ENCODE assay signal across 10 cellular contexts in genomic region chr20:32325706-32326506, GRCh38. TPM values are rescaled to one million over a fixed set of nuclear protein-coding genes. Genes with fewer than 3 reads are reported as not detected.
A peak's percentile ranks its signal among the peaks of the same experiment; 100 is the strongest.
DNase-seq lines count a peak whose midpoint lies in the region; ATAC-seq and TF ChIP-seq lines count a peak whose summit lies in the region.
"Had no signal": no experiment of that assay in that cellular context is flagged by ENCODE, and none has a peak within 500 bp of the region (broad histone marks: within the 10 kb centered on the region; RNA-seq: fewer than 3 reads in every experiment).

No MANE protein-coding gene starts in this region.

- no peak for TF ChIP-seq RAD21 in liver (IDR thresholded peaks at IDR 0.05)

- peak; percentile 92 for DNase-seq in Caki2 (ENCODE audit: low read depth)
- peak; percentile 15 for DNase-seq in MV-4-11 (lab: John Stamatoyannopoulos, UW)
- DNase-seq in adipocyte (ENCODE audit: low read depth): peak; percentile 61
- no peak for DNase-seq in pons (ENCODE audit: low spot score)
- DNase-seq in activated T-cell treated with anti-CD3 and anti-CD28 coated beads, Interleukin-2, amount 50 U/mL, for 4 hours: no peak
- no peak for DNase-seq in activated CD4-positive, alpha-beta T cell treated with anti-CD3 and anti-CD28 coated beads, Interleukin-2, amount 50 U/mL, for 1 hour
- DNase-seq: immature natural killer cell, NCI-H524 treated with DMSO at 0.1 percent for 48 hours had no signal

- H3K9ac ChIP-seq in adipocyte (ENCODE audit: low read length): no peak overlapping the region
- no peak overlapping the region for H3K9ac ChIP-seq in liver (ENCODE audit: low read depth in 1 of 2, low read length in 2 of 2)

- no peak for TF ChIP-seq CTCF in liver (IDR thresholded peaks at IDR 0.05; ENCODE audit: low read depth, low read length, missing input control)

- peaks cover 31% of the 10 kb centered on the region for H3K36me3 Mint-ChIP-seq in activated T-cell treated with anti-CD3 and anti-CD28 coated beads, Interleukin-2, amount 50 U/mL, for 4 hours (ENCODE audit: insufficient read depth)

- 55% methylated on average over 6 of the region's 6 CpGs for WGBS in liver

- no peaks in the 10 kb centered on the region for H3K27me3 Mint-ChIP-seq in activated T-cell treated with anti-CD3 and anti-CD28 coated beads, Interleukin-2, amount 50 U/mL, for 4 hours (ENCODE audit: low read depth)

- H3K27me3 ChIP-seq in adipocyte (replicated peaks; ENCODE audit: control insufficient read depth, insufficient read depth, low read length) (no peaks in the 10 kb centered on the region), liver (ENCODE audit: control insufficient read depth in 4 of 4, insufficient read depth in 4 of 4, low read length in 3 of 4) (no peaks in the 10 kb centered on the region)

- peaks cover 24% of the 10 kb centered on the region for H3K36me3 ChIP-seq in adipocyte (ENCODE audit: control insufficient read depth, insufficient read depth, low read length, severe bottlenecking)
- peaks cover 0 to 4% (median 3%) of the 10 kb centered on the region in 4 donors for H3K36me3 ChIP-seq in liver (ENCODE audit: control insufficient read depth in 4 of 4, insufficient read depth in 3 of 4, low read depth in 1 of 4, low read length in 3 of 4)

- no peaks in the 10 kb centered on the region for H3K4me1 ChIP-seq in adipocyte (ENCODE audit: control insufficient read depth, insufficient read depth, low read length)
- peaks cover 0 to 11% (median 3%) of the 10 kb centered on the region in 4 donors for H3K4me1 ChIP-seq in liver (ENCODE audit: control insufficient read depth in 4 of 4, insufficient read depth in 4 of 4, low read length in 3 of 4)

- peak overlapping the region in 1 of 2 donors; percentile 69 for H3K27ac ChIP-seq in liver (ENCODE audit: low read depth in 1 of 2, low read length in 2 of 2)

- in situ Hi-C loops in Caki2 (cut with HindIII; ENCODE audit: low pct_unique_long_range_greater_than_20kb, low sequenced_read_pairs): no loop called here

- H3K4me1 Mint-ChIP-seq in activated T-cell treated with anti-CD3 and anti-CD28 coated beads, Interleukin-2, amount 50 U/mL, for 4 hours (ENCODE audit: low read depth): peaks cover 6% of the 10 kb centered on the region
- H3K4me1 Mint-ChIP-seq: immature natural killer cell had no signal

- H3K4me3 ChIP-seq in adipocyte (ENCODE audit: low read length): no peak overlapping the region
- H3K4me3 ChIP-seq in liver (ENCODE audit: low read depth in 1 of 3, low read length in 3 of 3): no peak overlapping the region

- H3K9me3 ChIP-seq in adipocyte (ENCODE audit: control insufficient read depth, low read length) (no peaks in the 10 kb centered on the region), liver (ENCODE audit: control insufficient read depth in 4 of 4, low read length in 3 of 4) (no peaks in the 10 kb centered on the region)

- ATAC-seq in GM19328 (IDR thresholded peaks at IDR 0.05; ENCODE audit: unreplicated experiment): no peak
- ATAC-seq in activated T-cell treated with anti-CD3 and anti-CD28 coated beads, Interleukin-2, amount 50 U/mL, for 4 hours: no peak

- H3K4me3 Mint-ChIP-seq in activated T-cell treated with anti-CD3 and anti-CD28 coated beads, Interleukin-2, amount 50 U/mL, for 4 hours: no peak overlapping the region
- H3K4me3 Mint-ChIP-seq: immature natural killer cell had no signal

- no peaks in the 10 kb centered on the region for H3K9me3 Mint-ChIP-seq in activated T-cell treated with anti-CD3 and anti-CD28 coated beads, Interleukin-2, amount 50 U/mL, for 4 hours
- H3K9me3 Mint-ChIP-seq: immature natural killer cell had no signal

TF ChIP-seq in liver, 16 proteins besides CTCF, POLR2A, EP300 and RAD21:
- TF ChIP-seq ZBTB33 (IDR thresholded peaks at IDR 0.05) (no peak), RXRA (IDR thresholded peaks at IDR 0.05) (peak in 1 of 2 donors; percentile 23), JUND (IDR thresholded peaks at IDR 0.05) (peak in 1 of 2 donors; percentile 55), FOXA2 (IDR thresholded peaks at IDR 0.05) (peak; percentile 41), HNF4A (conservative IDR thresholded peaks at IDR 0.05) (peak; percentile 71 to 79), HNF4G (IDR thresholded peaks at IDR 0.05) (no peak), YY1 (IDR thresholded peaks at IDR 0.05) (peak; percentile 26)
- TF ChIP-seq, protein P1, sequence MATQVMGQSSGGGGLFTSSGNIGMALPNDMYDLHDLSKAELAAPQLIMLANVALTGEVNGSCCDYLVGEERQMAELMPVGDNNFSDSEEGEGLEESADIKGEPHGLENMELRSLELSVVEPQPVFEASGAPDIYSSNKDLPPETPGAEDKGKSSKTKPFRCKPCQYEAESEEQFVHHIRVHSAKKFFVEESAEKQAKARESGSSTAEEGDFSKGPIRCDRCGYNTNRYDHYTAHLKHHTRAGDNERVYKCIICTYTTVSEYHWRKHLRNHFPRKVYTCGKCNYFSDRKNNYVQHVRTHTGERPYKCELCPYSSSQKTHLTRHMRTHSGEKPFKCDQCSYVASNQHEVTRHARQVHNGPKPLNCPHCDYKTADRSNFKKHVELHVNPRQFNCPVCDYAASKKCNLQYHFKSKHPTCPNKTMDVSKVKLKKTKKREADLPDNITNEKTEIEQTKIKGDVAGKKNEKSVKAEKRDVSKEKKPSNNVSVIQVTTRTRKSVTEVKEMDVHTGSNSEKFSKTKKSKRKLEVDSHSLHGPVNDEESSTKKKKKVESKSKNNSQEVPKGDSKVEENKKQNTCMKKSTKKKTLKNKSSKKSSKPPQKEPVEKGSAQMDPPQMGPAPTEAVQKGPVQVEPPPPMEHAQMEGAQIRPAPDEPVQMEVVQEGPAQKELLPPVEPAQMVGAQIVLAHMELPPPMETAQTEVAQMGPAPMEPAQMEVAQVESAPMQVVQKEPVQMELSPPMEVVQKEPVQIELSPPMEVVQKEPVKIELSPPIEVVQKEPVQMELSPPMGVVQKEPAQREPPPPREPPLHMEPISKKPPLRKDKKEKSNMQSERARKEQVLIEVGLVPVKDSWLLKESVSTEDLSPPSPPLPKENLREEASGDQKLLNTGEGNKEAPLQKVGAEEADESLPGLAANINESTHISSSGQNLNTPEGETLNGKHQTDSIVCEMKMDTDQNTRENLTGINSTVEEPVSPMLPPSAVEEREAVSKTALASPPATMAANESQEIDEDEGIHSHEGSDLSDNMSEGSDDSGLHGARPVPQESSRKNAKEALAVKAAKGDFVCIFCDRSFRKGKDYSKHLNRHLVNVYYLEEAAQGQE (IDR thresholded peaks at IDR 0.05): no peak
- TF ChIP-seq, protein P2, sequence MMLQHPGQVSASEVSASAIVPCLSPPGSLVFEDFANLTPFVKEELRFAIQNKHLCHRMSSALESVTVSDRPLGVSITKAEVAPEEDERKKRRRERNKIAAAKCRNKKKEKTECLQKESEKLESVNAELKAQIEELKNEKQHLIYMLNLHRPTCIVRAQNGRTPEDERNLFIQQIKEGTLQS (IDR thresholded peaks at IDR 0.05): no peak

RNA-seq across cellular contexts. Expression of gene ASXL1, which starts 32.2 kb away (rescaled TPM):
- total RNA-seq in Caki2 (2014; rRNA removed; shearing (Covaris generic); ENCODE audit: low replicate concordance): 17.3 and 25.7 TPM in 2 replicates
- total RNA-seq in liver: 10 to 100 TPM; 31.2 to 61.3 TPM
- polyA plus RNA-seq in liver: 10 to 100 TPM; 13.4 to 17.8 TPM
- 100 to 1,000 TPM; 138 to 194 (median 149) TPM for total RNA-seq in activated T-cell treated with anti-CD3 and anti-CD28 coated beads, Interleukin-2, amount 50 U/mL, for 4 hours

RNA-seq across cellular contexts. Expression of gene KIF3B, which starts 48.5 kb away (rescaled TPM):
- 19.3 and 19.9 TPM in 2 replicates for total RNA-seq in Caki2 (2014; rRNA removed; shearing (Covaris generic); ENCODE audit: low replicate concordance)
- total RNA-seq in liver: 10 to 100 TPM in 1 of 2 donors, 1 to 10 TPM in 1; 8.3 to 24.2 TPM
- polyA plus RNA-seq in liver: 10 to 100 TPM in 1 of 2 donors, 1 to 10 TPM in 1; 8.6 to 17.2 TPM
- 10 to 100 TPM; 69.3 to 90.4 (median 78.9) TPM for total RNA-seq in activated T-cell treated with anti-CD3 and anti-CD28 coated beads, Interleukin-2, amount 50 U/mL, for 4 hours

Comparison
In these comparisons a context has a peak if more than half of its experiments do, and no peak if none do; other contexts are left out.
1. DNase-seq: peak in Caki2 (single experiment), MV-4-11 (single experiment) and adipocyte (single experiment); none in pons (single experiment), activated T-cell treated with anti-CD3 and anti-CD28 coated beads, Interleukin-2, amount 50 U/mL, for 4 hours (single experiment) and activated CD4-positive, alpha-beta T cell treated with anti-CD3 and anti-CD28 coated beads, Interleukin-2, amount 50 U/mL, for 1 hour (single experiment).